Comparison of ENCODE assay signal across 22 cellular contexts in the genomic region with DNA sequence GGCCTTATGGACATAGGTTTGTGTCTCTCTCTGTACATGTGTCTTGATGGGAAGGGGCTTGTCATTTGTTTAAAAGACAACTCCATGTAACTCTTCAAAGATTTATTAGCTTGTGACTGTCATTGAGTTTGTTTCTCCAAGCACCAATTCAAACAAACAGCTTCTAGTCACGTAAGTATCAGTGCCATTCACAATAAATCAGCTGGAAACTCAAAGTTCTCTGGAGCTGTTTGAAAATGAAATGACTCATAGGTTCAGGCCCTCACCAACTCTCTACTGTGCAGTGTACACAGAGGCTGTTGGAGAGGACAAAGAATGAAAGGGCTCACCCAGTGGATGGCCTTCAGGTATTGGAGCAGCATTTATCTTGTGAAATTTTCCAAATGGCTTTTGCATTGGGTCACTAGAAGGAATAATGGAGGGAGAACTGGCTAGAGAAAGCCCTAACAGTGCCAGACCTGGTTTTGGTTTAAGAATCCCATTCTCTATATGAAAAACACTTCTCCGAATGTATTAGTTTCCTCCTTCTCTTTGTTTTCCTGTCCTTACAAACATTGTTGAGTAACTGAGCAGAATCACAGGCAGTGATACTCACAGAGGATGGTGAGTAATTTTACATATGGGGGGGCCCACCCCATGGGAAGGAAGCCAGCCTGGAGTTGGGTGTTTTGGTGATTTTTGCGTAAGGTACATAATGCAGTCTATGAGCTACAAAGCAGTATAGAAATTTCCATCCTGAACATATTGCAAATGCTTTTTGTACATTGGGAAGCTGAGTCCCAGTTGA.
A peak's percentile ranks its signal among the peaks of the same experiment; 100 is the strongest.
DNase-seq lines count a peak whose midpoint lies in the region; ATAC-seq and TF ChIP-seq lines count a peak whose summit lies in the region.
"Had no signal": no experiment of that assay in that cellular context is flagged by ENCODE, and none has a peak within 500 bp of the region (broad histone marks: within the 10 kb centered on the region; RNA-seq: fewer than 3 reads in every experiment).

No MANE protein-coding gene starts in this region.

- in situ Hi-C loops in gastrocnemius medialis (cut with MboI; ENCODE audit: low sequenced_read_pairs in 4 of 4) = no loop called here

- ATAC-seq in PC-3 = no peak
- peak; percentile 51 to 84 for ATAC-seq in gastrocnemius medialis
- ATAC-seq in GM18505 (IDR thresholded peaks at IDR 0.05; ENCODE audit: unreplicated experiment) = no peak
- ATAC-seq: naive thymus-derived CD8-positive, alpha-beta T cell had no signal

- CTCF ChIA-PET in PC-3 (lab: Charles Lee) = no interaction called here

- intact Hi-C loops in PC-3 (cut with micrococcal nuclease) (no loop called here), esophagus squamous epithelium (cut with DNase I) (no loop called here), gastrocnemius medialis (cut with DNase I; ENCODE audit: low total_unique reads) (no loop called here)

- H3K9me3 ChIP-seq in PC-3 (ENCODE audit: low read length) = no peaks in the 10 kb centered on the region
- no peaks in the 10 kb centered on the region for H3K9me3 ChIP-seq in esophagus squamous epithelium
- H3K9me3 ChIP-seq in gastrocnemius medialis = no peaks in the 10 kb centered on the region
- no peaks in the 10 kb centered on the region for H3K9me3 ChIP-seq in suprapubic skin
- H3K9me3 ChIP-seq: psoas muscle had no signal

- H3K79me2 ChIP-seq in PC-3 (ENCODE audit: low read length) = no peaks in the 10 kb centered on the region

- no peak for TF ChIP-seq POLR2A in esophagus squamous epithelium (IDR thresholded peaks at IDR 0.05)
- TF ChIP-seq POLR2A in gastrocnemius medialis (IDR thresholded peaks at IDR 0.05) = no peak
- TF ChIP-seq POLR2A in suprapubic skin (IDR thresholded peaks at IDR 0.05) = no peak
- no peak for TF ChIP-seq POLR2A in GM18505 (IDR thresholded peaks at IDR 0.05; ENCODE audit: borderline replicate concordance, extremely low read depth, insufficient read depth, insufficient read length)

- H3F3A ChIP-seq in PC-3 (ENCODE audit: low read length, unreplicated experiment) = no peaks in the 10 kb centered on the region

- H3K9me2 ChIP-seq in PC-3 (replicated peaks; ENCODE audit: low read length) = no peaks in the 10 kb centered on the region

- TF ChIP-seq CTCF in PC-3 (conservative IDR thresholded peaks at IDR 0.05; ENCODE audit: low read depth, low read length) (no peak), esophagus squamous epithelium (IDR thresholded peaks at IDR 0.05) (no peak), gastrocnemius medialis (IDR thresholded peaks at IDR 0.05 in 4 of 5, conservative IDR thresholded peaks at IDR 0.05 in 1 of 5) (no peak), suprapubic skin (IDR thresholded peaks at IDR 0.05) (no peak), coronary artery (IDR thresholded peaks at IDR 0.05) (no peak)

- H3K27me3 ChIP-seq in PC-3 (ENCODE audit: low read length) (no peaks in the 10 kb centered on the region), esophagus squamous epithelium (no peaks in the 10 kb centered on the region), gastrocnemius medialis (no peaks in the 10 kb centered on the region), suprapubic skin (no peaks in the 10 kb centered on the region)
- H3K27me3 ChIP-seq: BLaER1 treated with 17β-estradiol and CSF1 and Interleukin-3, amounts not matched to agents 10 nM and 100 nM had no signal

- 33 to 37% methylated on average over 3 of the region's 3 CpGs for WGBS in esophagus squamous epithelium, 2 donors
- 75% methylated on average over 3 of the region's 3 CpGs for WGBS in suprapubic skin

- H3K36me3 ChIP-seq in PC-3 (ENCODE audit: low read depth, low read length) = no peaks in the 10 kb centered on the region
- H3K36me3 ChIP-seq in esophagus squamous epithelium = no peaks in the 10 kb centered on the region
- H3K36me3 ChIP-seq in gastrocnemius medialis = no peaks in the 10 kb centered on the region
- no peaks in the 10 kb centered on the region for H3K36me3 ChIP-seq in suprapubic skin
- H3K36me3 ChIP-seq: BLaER1 treated with 17β-estradiol and CSF1 and Interleukin-3, amounts not matched to agents 10 nM and 100 nM had no signal

- H4K20me1 ChIP-seq in PC-3 (ENCODE audit: low read length) = no peaks in the 10 kb centered on the region
- H4K20me1 ChIP-seq: BLaER1 treated with 17β-estradiol and CSF1 and Interleukin-3, amounts not matched to agents 10 nM and 100 nM had no signal

- H3K9ac ChIP-seq in PC-3 (ENCODE audit: low read length) = no peak overlapping the region
- H3K9ac ChIP-seq: BLaER1 treated with 17β-estradiol and CSF1 and Interleukin-3, amounts not matched to agents 10 nM and 100 nM had no signal

- no peak overlapping the region for H2AFZ ChIP-seq in PC-3 (ENCODE audit: low read length)

- peak; percentile 50 for DNase-seq in DMS53 (lab: John Stamatoyannopoulos, UW)
- DNase-seq in DMS53 treated with DMSO at 0.1 percent for 48 hours (lab: John Stamatoyannopoulos, UW; ENCODE audit: unreplicated experiment) = no peak
- peak; percentile 19 for DNase-seq in PC-3
- DNase-seq in esophagus squamous epithelium (lab: John Stamatoyannopoulos, UW) = no peak
- no peak for DNase-seq in gastrocnemius medialis
- no peak for DNase-seq in suprapubic skin (ENCODE audit: low spot score in 2 of 2)
- no peak for DNase-seq in coronary artery (ENCODE audit: low spot score)
- DNase-seq: activated CD4-positive, alpha-beta T cell treated with anti-CD3 and anti-CD28 coated beads, Interleukin-2, amount 50 U/mL, for 1 hour; activated naive CD8-positive, alpha-beta T cell treated with anti-CD3 and anti-CD28 coated beads, Interleukin-2, amount 10 ng/mL, durations not matched to agents 7 days and 5 days; activated T-cell treated with anti-CD3 and anti-CD28 coated beads, Interleukin-2, amount 50 U/mL, for 48 hours; caudate nucleus; effector CD8-positive, alpha-beta T cell; HFFc6; left ventricle myocardium superior; naive thymus-derived CD8-positive, alpha-beta T cell; NCI-H1048; psoas muscle; stimulated activated CD4-positive, alpha-beta T cell treated with anti-CD3 and anti-CD28 coated beads, Interleukin-12 subunit alpha, Interleukin-12 subunit beta, amount 100 ng/mL, for 4 hours; stimulated activated naive CD4-positive, alpha-beta T cell treated with Interleukin-2 at 50 U/mL for 16 hours had no signal

- POLR2A ChIA-PET in PC-3 (lab: Charles Lee; ENCODE audit: unreplicated experiment) = no interaction called here

- no peak for TF ChIP-seq EP300 in suprapubic skin (IDR thresholded peaks at IDR 0.05)

- BruUV-seq in PC-3 (replicated peaks; lab: Mats Ljungman, UMichigan) = no TSS peak

- H3K4me3 ChIP-seq in PC-3 (ENCODE audit: low read length) (no peak overlapping the region), esophagus squamous epithelium (no peak overlapping the region), gastrocnemius medialis (no peak overlapping the region), suprapubic skin (no peak overlapping the region), coronary artery (no peak overlapping the region)
- H3K4me3 ChIP-seq: BLaER1 treated with 17β-estradiol and CSF1 and Interleukin-3, amounts not matched to agents 10 nM and 100 nM; psoas muscle had no signal

- H3K4me2 ChIP-seq in PC-3 (ENCODE audit: low read length) = no peak overlapping the region
- H3K4me2 ChIP-seq: BLaER1 treated with 17β-estradiol and CSF1 and Interleukin-3, amounts not matched to agents 10 nM and 100 nM had no signal

- H3K4me1 ChIP-seq in PC-3 (ENCODE audit: insufficient read depth, low read length) (no peaks in the 10 kb centered on the region), esophagus squamous epithelium (peaks cover 0 to 35% (median 0%) of the 10 kb centered on the region in 3 donors), gastrocnemius medialis (peaks cover 8 to 33% of the 10 kb centered on the region in 2 donors), suprapubic skin (no peaks in the 10 kb centered on the region)
- H3K4me1 ChIP-seq: BLaER1 treated with 17β-estradiol and CSF1 and Interleukin-3, amounts not matched to agents 10 nM and 100 nM had no signal

- H3K27ac ChIP-seq in PC-3 (ENCODE audit: low read length) = no peak overlapping the region
- H3K27ac ChIP-seq in esophagus squamous epithelium = peak overlapping the region; percentile 52 to 83 (median 75)
- H3K27ac ChIP-seq in gastrocnemius medialis = peak overlapping the region in 1 of 4 donors; percentile 64
- H3K27ac ChIP-seq in suprapubic skin = no peak overlapping the region
- H3K27ac ChIP-seq in coronary artery = no peak overlapping the region
- H3K27ac ChIP-seq: 22Rv1; BLaER1 treated with 17β-estradiol and CSF1 and Interleukin-3, amounts not matched to agents 10 nM and 100 nM; psoas muscle had no signal

Comparison
In these comparisons a context has a peak if more than half of its experiments do, and no peak if none do; other contexts are left out.
1. DNase-seq: peak in DMS53 (single experiment) and PC-3 (single experiment); none in DMS53 treated with DMSO at 0.1 percent for 48 hours (single experiment), esophagus squamous epithelium (single experiment), gastrocnemius medialis (0 of 2), suprapubic skin (0 of 2) and coronary artery (single experiment).
2. ATAC-seq: peak in gastrocnemius medialis (2 of 2); none in PC-3 (single experiment) and GM18505 (single experiment).
3. H3K27ac ChIP-seq: peak in esophagus squamous epithelium (4 of 4); none in PC-3 (single experiment), suprapubic skin (single experiment) and coronary artery (0 of 2).